In genomic region chr10:97567891-97568290, GRCh38 we compare ENCODE assay signal across 30 cellular contexts. TPM values are rescaled to one million over a fixed set of nuclear protein-coding genes. Genes with fewer than 3 reads are reported as not detected.
"Had no signal": no experiment of that assay in that cellular context is flagged by ENCODE, and none has a peak within 500 bp of the region (broad histone marks: within the 10 kb centered on the region; RNA-seq: fewer than 3 reads in every experiment).

No MANE protein-coding gene starts in this region.

- H3K9ac ChIP-seq: KMS-11, SK-N-SH had no signal

- H3K4me2 ChIP-seq: KMS-11, SK-N-SH had no signal

- H3K9me3 ChIP-seq: SJSA1, SK-N-SH had no signal

- H3K4me3 Mint-ChIP-seq: activated CD4-positive, alpha-beta T cell treated with anti-CD3 and anti-CD28 coated beads for 36 hours; activated CD4-positive, alpha-beta T cell treated with anti-CD3 and anti-CD28 coated beads, Interleukin-2, amount 10 ng/mL, durations not matched to agents 7 days and 5 days; activated CD8-positive, alpha-beta T cell treated with anti-CD3 and anti-CD28 coated beads, Interleukin-2, amount 10 ng/mL, durations not matched to agents 7 days and 5 days; activated naive CD4-positive, alpha-beta T cell treated with anti-CD3 and anti-CD28 coated beads, Interleukin-2, amount 10 ng/mL, durations not matched to agents 7 days and 5 days; activated naive CD8-positive, alpha-beta T cell; activated T-cell treated with anti-CD3 and anti-CD28 coated beads, Interleukin-2, amount 50 U/mL, for 4 hours; T-helper 1 cell treated with Interleukin-12 subunit alpha and Interleukin-12 subunit beta and Interleukin-4 antibody, amounts not matched to agents 30 μg/mL and 1 μg/mL, for 36 hours; T-helper 2 cell treated with Interferon-gamma antibody and Interleukin-4, amounts not matched to agents 5 μg/mL and 100 μg/mL, for 36 hours; WTC11 had no signal

- H3K27me3 Mint-ChIP-seq: activated CD4-positive, alpha-beta T cell treated with anti-CD3 and anti-CD28 coated beads for 36 hours; activated CD4-positive, alpha-beta T cell treated with anti-CD3 and anti-CD28 coated beads, Interleukin-2, amount 10 ng/mL, durations not matched to agents 7 days and 5 days; activated naive CD4-positive, alpha-beta T cell treated with anti-CD3 and anti-CD28 coated beads, Interleukin-2, amount 10 ng/mL, durations not matched to agents 7 days and 5 days; activated naive CD8-positive, alpha-beta T cell had no signal

- H3K9me3 Mint-ChIP-seq: activated CD4-positive, alpha-beta T cell treated with anti-CD3 and anti-CD28 coated beads, Interleukin-2, amount 10 ng/mL, durations not matched to agents 7 days and 5 days; activated naive CD4-positive, alpha-beta T cell treated with anti-CD3 and anti-CD28 coated beads, Interleukin-2, amount 10 ng/mL, durations not matched to agents 7 days and 5 days; activated T-cell treated with anti-CD3 and anti-CD28 coated beads, Interleukin-2, amount 50 U/mL, for 4 hours; T-helper 1 cell treated with Interleukin-12 subunit alpha and Interleukin-12 subunit beta and Interleukin-4 antibody, amounts not matched to agents 30 μg/mL and 1 μg/mL, for 36 hours; T-helper 2 cell treated with Interferon-gamma antibody and Interleukin-4, amounts not matched to agents 5 μg/mL and 100 μg/mL, for 36 hours had no signal

- H3K27me3 ChIP-seq: brain microvascular endothelial cell, SJSA1 had no signal

- H3K4me3 ChIP-seq: SJSA1 had no signal

- H3K36me3 Mint-ChIP-seq: activated naive CD4-positive, alpha-beta T cell treated with anti-CD3 and anti-CD28 coated beads, Interleukin-2, amount 10 ng/mL, durations not matched to agents 7 days and 5 days had no signal

- H3K4me1 Mint-ChIP-seq: activated CD4-positive, alpha-beta T cell treated with anti-CD3 and anti-CD28 coated beads, Interleukin-2, amount 10 ng/mL, durations not matched to agents 7 days and 5 days; activated naive CD4-positive, alpha-beta T cell treated with anti-CD3 and anti-CD28 coated beads, Interleukin-2, amount 10 ng/mL, durations not matched to agents 7 days and 5 days had no signal

- DNase-seq: activated CD4-positive, alpha-beta T cell treated with anti-CD3 and anti-CD28 coated beads for 36 hours; activated CD4-positive, alpha-beta T cell treated with anti-CD3 and anti-CD28 coated beads, Interleukin-2, amount 10 ng/mL, durations not matched to agents 7 days and 5 days; activated CD4-positive, alpha-beta T cell treated with anti-CD3 and anti-CD28 coated beads, Interleukin-2, amount 50 U/mL, for 48 hours; activated CD8-positive, alpha-beta T cell treated with anti-CD3 and anti-CD28 coated beads, Interleukin-2, amount 10 ng/mL, durations not matched to agents 7 days and 5 days; activated effector memory CD4-positive, alpha-beta T cell treated with Interleukin-2 at 50 U/mL for 16 hours; activated naive CD4-positive, alpha-beta T cell treated with anti-CD3 and anti-CD28 coated beads, Interleukin-2, amount 10 ng/mL, durations not matched to agents 7 days and 5 days; activated T-cell treated with anti-CD3 and anti-CD28 coated beads, Interleukin-2, amount 50 U/mL, for 4 hours; amniotic stem cell; brain microvascular endothelial cell; central memory CD4-positive, alpha-beta T cell; MM.1S; MV-4-11; NCI-H1092 treated with DMSO at 0.1 percent for 48 hours; NCI-H1417; NCI-H146; NCI-H187 treated with DMSO at 0.1 percent for 48 hours; NCI-H2081; NCI-H2171 treated with DMSO at 0.1 percent for 48 hours; NCI-H226; NCI-H446 treated with DMSO at 0.1 percent for 48 hours; NCI-H69; SHP77 treated with DMSO at 0.1 percent for 48 hours; SK-N-SH had no signal

- H3K27ac Mint-ChIP-seq: activated CD4-positive, alpha-beta T cell treated with anti-CD3 and anti-CD28 coated beads for 36 hours; activated CD4-positive, alpha-beta T cell treated with anti-CD3 and anti-CD28 coated beads, Interleukin-2, amount 10 ng/mL, durations not matched to agents 7 days and 5 days; activated CD8-positive, alpha-beta T cell treated with anti-CD3 and anti-CD28 coated beads, Interleukin-2, amount 10 ng/mL, durations not matched to agents 7 days and 5 days; activated naive CD4-positive, alpha-beta T cell treated with anti-CD3 and anti-CD28 coated beads, Interleukin-2, amount 10 ng/mL, durations not matched to agents 7 days and 5 days; activated naive CD8-positive, alpha-beta T cell; T-helper 1 cell treated with Interleukin-12 subunit alpha and Interleukin-12 subunit beta and Interleukin-4 antibody, amounts not matched to agents 30 μg/mL and 1 μg/mL, for 36 hours; T-helper 2 cell treated with Interferon-gamma antibody and Interleukin-4, amounts not matched to agents 5 μg/mL and 100 μg/mL, for 36 hours; WTC11 had no signal

- H3K27ac ChIP-seq: brain microvascular endothelial cell, KMS-11, SJSA1 had no signal

RNA-seq across cellular contexts. Expression of gene ANKRD2, which starts 4.7 kb away (rescaled TPM):
- total RNA-seq: activated CD4-positive, alpha-beta T cell treated with anti-CD3 and anti-CD28 coated beads for 36 hours; activated T-cell treated with anti-CD3 and anti-CD28 coated beads, Interleukin-2, amount 50 U/mL, for 4 hours; RPMI7951; SJSA1; WTC11 had no signal

RNA-seq across cellular contexts. Expression of gene HOGA1, which starts 16.3 kb away (rescaled TPM):
- total RNA-seq: activated CD4-positive, alpha-beta T cell treated with anti-CD3 and anti-CD28 coated beads for 36 hours; activated CD4-positive, alpha-beta T cell treated with anti-CD3 and anti-CD28 coated beads, Interleukin-2, amount 10 ng/mL, durations not matched to agents 7 days and 5 days; activated CD8-positive, alpha-beta T cell treated with anti-CD3 and anti-CD28 coated beads, Interleukin-2, amount 10 ng/mL, durations not matched to agents 7 days and 5 days; activated T-cell treated with anti-CD3 and anti-CD28 coated beads, Interleukin-2, amount 50 U/mL, for 4 hours had no signal

RNA-seq across cellular contexts. Expression of gene C10orf62, which starts 21.6 kb away (rescaled TPM):
- total RNA-seq: activated CD4-positive, alpha-beta T cell treated with anti-CD3 and anti-CD28 coated beads for 36 hours; activated CD4-positive, alpha-beta T cell treated with anti-CD3 and anti-CD28 coated beads, Interleukin-2, amount 10 ng/mL, durations not matched to agents 7 days and 5 days; activated CD8-positive, alpha-beta T cell treated with anti-CD3 and anti-CD28 coated beads, Interleukin-2, amount 10 ng/mL, durations not matched to agents 7 days and 5 days; activated T-cell treated with anti-CD3 and anti-CD28 coated beads, Interleukin-2, amount 50 U/mL, for 4 hours; RPMI7951; SJSA1; WTC11 had no signal
